8 cellular contexts compared by ENCODE assay signal in the genomic region with DNA sequence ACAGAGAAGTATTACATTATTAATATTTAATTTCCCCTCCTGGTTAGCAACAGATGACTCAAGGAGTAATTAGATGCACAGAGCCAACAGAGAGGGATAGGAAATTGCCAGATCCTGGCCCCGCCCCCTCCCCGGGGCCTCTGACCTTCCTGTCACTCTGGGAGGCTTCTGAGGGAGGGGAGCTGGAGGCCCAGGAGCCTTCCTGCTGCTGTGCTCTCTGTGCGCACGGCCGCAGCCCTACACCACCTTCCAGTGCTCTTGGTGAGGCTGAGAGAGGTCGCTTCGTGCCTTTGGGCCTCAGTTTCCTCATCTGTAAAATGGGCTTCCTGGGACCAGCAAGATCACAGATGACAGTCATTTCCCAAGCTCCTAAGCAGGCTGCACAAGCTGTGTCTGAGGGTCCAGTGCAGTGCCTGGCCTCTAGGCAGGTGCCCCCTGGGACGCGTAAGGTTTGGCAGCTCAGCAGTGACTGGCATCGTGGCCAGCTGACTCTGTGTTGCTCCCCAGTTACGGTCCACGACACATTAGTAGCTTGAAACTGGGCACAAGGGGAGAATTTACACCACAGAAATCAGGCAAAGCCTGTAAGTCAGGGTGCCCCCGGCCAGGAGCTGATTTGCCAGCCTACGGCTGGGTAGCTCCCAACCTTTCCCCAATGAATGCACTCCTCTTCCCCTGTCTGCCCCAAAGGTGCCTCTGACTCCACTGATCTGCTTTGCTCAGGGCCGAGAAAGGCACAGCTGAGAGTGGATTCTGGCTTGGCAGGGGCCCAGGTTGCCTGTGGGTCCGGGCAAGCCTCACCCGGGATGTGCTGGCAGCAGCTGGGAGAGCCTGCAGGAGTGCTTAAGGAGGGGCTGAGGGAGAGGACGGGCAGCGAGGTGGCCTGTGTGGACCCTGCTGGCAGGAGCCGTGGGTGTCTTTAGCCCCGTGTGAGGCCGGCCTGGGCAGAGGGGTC. TPM values are rescaled to one million over a fixed set of nuclear protein-coding genes. Genes with fewer than 3 reads are reported as not detected.
DNase-seq lines count a peak whose midpoint lies in the region; ATAC-seq and TF ChIP-seq lines count a peak whose summit lies in the region.

No MANE protein-coding gene starts in this region.

- peak overlapping the region; percentile 99 for H3K27ac Mint-ChIP-seq in activated naive CD4-positive, alpha-beta T cell treated with anti-CD3 and anti-CD28 coated beads, Interleukin-2, amount 50 U/mL, for 24 hours
- peak overlapping the region; percentile 93 to 100 (median 98) for H3K27ac Mint-ChIP-seq in naive B cell
- H3K27ac Mint-ChIP-seq in osteocyte (ENCODE audit: unreplicated experiment) = no peak overlapping the region

- no peaks in the 10 kb centered on the region for H3K27me3 ChIP-seq in Peyer's patch

- H3K4me3 ChIP-seq in GM12865 (ENCODE audit: low read depth, low read length) (peak overlapping the region; percentile 83), Peyer's patch (no peak overlapping the region)

- no peaks in the 10 kb centered on the region for H3K27me3 Mint-ChIP-seq in activated naive CD4-positive, alpha-beta T cell treated with anti-CD3 and anti-CD28 coated beads, Interleukin-2, amount 50 U/mL, for 24 hours
- no peaks in the 10 kb centered on the region for H3K27me3 Mint-ChIP-seq in naive B cell
- H3K27me3 Mint-ChIP-seq in osteocyte (ENCODE audit: unreplicated experiment) = no peaks in the 10 kb centered on the region

- no peaks in the 10 kb centered on the region for H3K9me3 Mint-ChIP-seq in activated naive CD4-positive, alpha-beta T cell treated with anti-CD3 and anti-CD28 coated beads, Interleukin-2, amount 50 U/mL, for 24 hours
- no peaks in the 10 kb centered on the region for H3K9me3 Mint-ChIP-seq in naive B cell
- no peaks in the 10 kb centered on the region for H3K9me3 Mint-ChIP-seq in osteocyte (ENCODE audit: unreplicated experiment)

- no peaks in the 10 kb centered on the region for H3K36me3 ChIP-seq in Peyer's patch

- peak overlapping the region; percentile 100 for H3K4me3 Mint-ChIP-seq in activated naive CD4-positive, alpha-beta T cell treated with anti-CD3 and anti-CD28 coated beads, Interleukin-2, amount 50 U/mL, for 24 hours
- H3K4me3 Mint-ChIP-seq in naive B cell (peak overlapping the region; percentile 85 to 96 (median 90)), osteocyte (ENCODE audit: unreplicated experiment) (no peak overlapping the region)

- TF ChIP-seq CTCF in GM12865 (IDR thresholded peaks at IDR 0.05; ENCODE audit: insufficient read depth, low read depth, low read length, missing control alignments) = no peak
- no peak for TF ChIP-seq CTCF in Peyer's patch (IDR thresholded peaks at IDR 0.05)
- TF ChIP-seq CTCF in osteocyte (IDR thresholded peaks at IDR 0.05) = no peak

- H3K9me3 ChIP-seq in Peyer's patch = no peaks in the 10 kb centered on the region

- TF ChIP-seq POLR2A in Peyer's patch (IDR thresholded peaks at IDR 0.05) (no peak), erythroblast (IDR thresholded peaks at IDR 0.05; ENCODE audit: low read length) (no peak)

- no peak for ATAC-seq in naive B cell (ENCODE audit: low read depth in 2 of 2)
- ATAC-seq in GM18511 (IDR thresholded peaks at IDR 0.05; ENCODE audit: unreplicated experiment) = no peak
- ATAC-seq in HG02642 (IDR thresholded peaks at IDR 0.05; ENCODE audit: poor library complexity, unreplicated experiment) = no peak

- peaks cover 81% of the 10 kb centered on the region for H3K4me1 Mint-ChIP-seq in activated naive CD4-positive, alpha-beta T cell treated with anti-CD3 and anti-CD28 coated beads, Interleukin-2, amount 50 U/mL, for 24 hours
- H3K4me1 Mint-ChIP-seq in naive B cell (peaks cover 88 to 91% (median 90%) of the 10 kb centered on the region in 3 donors), osteocyte (ENCODE audit: unreplicated experiment) (peaks cover 33% of the 10 kb centered on the region)

- H3K36me3 Mint-ChIP-seq in activated naive CD4-positive, alpha-beta T cell treated with anti-CD3 and anti-CD28 coated beads, Interleukin-2, amount 50 U/mL, for 24 hours = peaks cover 9% of the 10 kb centered on the region
- H3K36me3 Mint-ChIP-seq in naive B cell = no peaks in the 10 kb centered on the region
- H3K36me3 Mint-ChIP-seq in osteocyte (ENCODE audit: unreplicated experiment) = no peaks in the 10 kb centered on the region

- peaks cover 0 to 74% (median 44%) of the 10 kb centered on the region in 4 donors for H3K4me1 ChIP-seq in Peyer's patch

- DNase-seq in GM12865 (ENCODE audit: low read depth) (peak; percentile 65), Peyer's patch (peak in 2 of 3 donors; percentile 50 to 79), naive B cell (no peak), osteocyte (ENCODE audit: extremely low spot score, unreplicated experiment) (no peak), erythroblast (lab: John Stamatoyannopoulos, UW) (no peak)

- H3K27ac ChIP-seq in Peyer's patch = peak overlapping the region; percentile 17 to 96 (median 69)

RNA-seq across cellular contexts. Expression of a gene that starts 2.3 kb away (rescaled TPM):
- total RNA-seq in Peyer's patch (1 to 10 TPM; 1.3 to 4.3 (median 2.6) TPM), osteocyte (1.6 and 3.5 TPM in 2 replicates)
- 10 to 100 TPM; 43.9 to 79.9 (median 52.5) TPM for polyA plus RNA-seq in naive B cell (ENCODE audit: low read depth in 6 of 6)

Comparison
In these comparisons a context has a peak if more than half of its experiments do, and no peak if none do; other contexts are left out.
1. DNase-seq: peak in GM12865 (single experiment) and Peyer's patch (2 of 3); none in naive B cell (single experiment), osteocyte (single experiment) and erythroblast (0 of 2).